In the genomic region with DNA sequence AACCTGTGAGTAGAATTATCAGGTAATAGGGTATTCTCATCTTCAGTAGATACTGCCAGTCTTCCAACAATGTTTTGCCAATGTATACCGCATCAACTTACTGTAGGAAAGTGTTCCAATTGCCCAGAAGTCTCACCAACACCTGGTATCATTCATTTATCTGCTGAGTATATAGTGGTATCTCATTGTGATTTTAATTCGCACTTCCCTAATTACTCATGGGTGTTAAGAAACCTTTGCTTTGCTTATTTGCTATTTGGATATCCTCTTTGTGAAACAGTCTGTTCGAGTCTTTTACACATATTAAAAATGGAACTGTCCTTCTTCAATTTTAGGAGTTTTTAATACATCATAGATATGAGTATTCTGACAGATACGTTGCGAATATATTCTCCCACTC, we compare ENCODE assay signal across 24 cellular contexts.
"Had no signal": no experiment of that assay in that cellular context is flagged by ENCODE, and none has a peak within 500 bp of the region (broad histone marks: within the 10 kb centered on the region; RNA-seq: fewer than 3 reads in every experiment).

No MANE protein-coding gene starts in this region.

- H3K9me3 Mint-ChIP-seq: activated CD4-positive, alpha-beta memory T cell treated with anti-CD3 and anti-CD28 coated beads for 36 hours; activated naive CD4-positive, alpha-beta T cell treated with anti-CD3 and anti-CD28 coated beads, Interleukin-2, amount 10 ng/mL, durations not matched to agents 7 days and 5 days; activated T-cell treated with anti-CD3 and anti-CD28 coated beads, Interleukin-2, amount 50 U/mL, for 72 hours; endodermal cell; mesothelial cell of epicardium; nephron; T-helper 2 cell treated with Interferon-gamma antibody and Interleukin-4, amounts not matched to agents 5 μg/mL and 100 μg/mL, for 36 hours; WTC11 had no signal

- ATAC-seq: activated CD4-positive, alpha-beta T cell treated with anti-CD3 and anti-CD28 coated beads for 36 hours; gastroesophageal sphincter; pancreas; psoas muscle; WTC11 had no signal

- H3K27me3 ChIP-seq: esophagus squamous epithelium, gastroesophageal sphincter, pancreas, right atrium auricular region, spleen had no signal

- H3K4me3 ChIP-seq: coronary artery, esophagus squamous epithelium, gastroesophageal sphincter, left ventricle myocardium inferior, pancreas, psoas muscle, right atrium auricular region, spleen, thoracic aorta had no signal

- H3K36me3 ChIP-seq: esophagus squamous epithelium, gastroesophageal sphincter, left ventricle myocardium inferior, pancreas, right atrium auricular region, spleen, thoracic aorta had no signal

- DNase-seq: activated CD4-positive, alpha-beta memory T cell treated with anti-CD3 and anti-CD28 coated beads for 36 hours; activated CD4-positive, alpha-beta T cell treated with anti-CD3 and anti-CD28 coated beads for 36 hours; activated effector memory CD4-positive, alpha-beta T cell treated with anti-CD3 and anti-CD28 coated beads, Interleukin-2, amount 50 U/mL, for 16 hours; activated naive CD4-positive, alpha-beta T cell treated with anti-CD3 and anti-CD28 coated beads, Interleukin-2, amount 10 ng/mL, durations not matched to agents 7 days and 5 days; activated T-cell treated with anti-CD3 and anti-CD28 coated beads, Interleukin-2, amount 50 U/mL, for 72 hours; amygdala; endodermal cell; esophagus squamous epithelium; head of caudate nucleus; hypothalamus; left ventricle myocardium inferior; pancreas; psoas muscle; spleen; stimulated activated CD4-positive, alpha-beta T cell treated with anti-CD3 and anti-CD28 coated beads, Interleukin-4, amount 100 ng/mL, for 1 hour; stimulated activated naive CD4-positive, alpha-beta T cell treated with Interleukin-2 at 50 U/mL for 16 hours had no signal

- H3K27ac ChIP-seq: coronary artery, esophagus squamous epithelium, gastroesophageal sphincter, left ventricle myocardium inferior, pancreas, psoas muscle, right atrium auricular region, thoracic aorta had no signal

- H3K4me3 Mint-ChIP-seq: activated CD4-positive, alpha-beta memory T cell treated with anti-CD3 and anti-CD28 coated beads for 36 hours; activated CD4-positive, alpha-beta T cell treated with anti-CD3 and anti-CD28 coated beads for 36 hours; activated naive CD4-positive, alpha-beta T cell treated with anti-CD3 and anti-CD28 coated beads, Interleukin-2, amount 10 ng/mL, durations not matched to agents 7 days and 5 days; activated T-cell treated with anti-CD3 and anti-CD28 coated beads, Interleukin-2, amount 50 U/mL, for 72 hours; endodermal cell; mesothelial cell of epicardium; nephron; T-helper 2 cell treated with Interferon-gamma antibody and Interleukin-4, amounts not matched to agents 5 μg/mL and 100 μg/mL, for 36 hours; WTC11 had no signal

- H3K9me3 ChIP-seq: esophagus squamous epithelium, gastroesophageal sphincter, left ventricle myocardium inferior, pancreas, psoas muscle, right atrium auricular region, spleen, thoracic aorta had no signal

- H3K27ac Mint-ChIP-seq: activated CD4-positive, alpha-beta memory T cell treated with anti-CD3 and anti-CD28 coated beads for 36 hours; activated CD4-positive, alpha-beta T cell treated with anti-CD3 and anti-CD28 coated beads for 36 hours; activated naive CD4-positive, alpha-beta T cell treated with anti-CD3 and anti-CD28 coated beads, Interleukin-2, amount 10 ng/mL, durations not matched to agents 7 days and 5 days; activated T-cell treated with anti-CD3 and anti-CD28 coated beads, Interleukin-2, amount 50 U/mL, for 72 hours; endodermal cell; mesothelial cell of epicardium; nephron; T-helper 2 cell treated with Interferon-gamma antibody and Interleukin-4, amounts not matched to agents 5 μg/mL and 100 μg/mL, for 36 hours; WTC11 had no signal

- H3K36me3 Mint-ChIP-seq: mesothelial cell of epicardium, WTC11 had no signal
